8 cellular contexts compared by ENCODE assay signal in genomic region chr4:87038837-87039715, GRCh38.
DNase-seq lines count a peak whose midpoint lies in the region; ATAC-seq and TF ChIP-seq lines count a peak whose summit lies in the region.

No MANE protein-coding gene starts in this region.

- peaks cover 53% of the 10 kb centered on the region for H3K79me2 ChIP-seq in neural cell (replicated peaks; ENCODE audit: insufficient read depth, low read length)

- H4K20me1 ChIP-seq in neural cell (ENCODE audit: insufficient read depth) = no peaks in the 10 kb centered on the region

- H3K27ac ChIP-seq in SJCRH30 (peak overlapping the region; percentile 87), neural cell (ENCODE audit: low read length) (peak overlapping the region; percentile 20)

- H3K36me3 ChIP-seq in SJCRH30 = no peaks in the 10 kb centered on the region
- no peaks in the 10 kb centered on the region for H3K36me3 ChIP-seq in neural cell (ENCODE audit: insufficient read depth, low read length)

- H3F3A ChIP-seq in neural cell (ENCODE audit: insufficient read depth, low read length, poor library complexity, severe bottlenecking) = peaks cover 7% of the 10 kb centered on the region

- peaks cover 25% of the 10 kb centered on the region for H3K4me1 ChIP-seq in SJCRH30

- ATAC-seq in HG02981 (IDR thresholded peaks at IDR 0.05; ENCODE audit: unreplicated experiment) (peak; percentile 51), GM18520 (IDR thresholded peaks at IDR 0.05; ENCODE audit: unreplicated experiment) (no peak), GM18517 (IDR thresholded peaks at IDR 0.05; ENCODE audit: unreplicated experiment) (no peak), HG02571 (IDR thresholded peaks at IDR 0.05; ENCODE audit: unreplicated experiment) (no peak)

- H3K27me3 ChIP-seq in SJCRH30 (no peaks in the 10 kb centered on the region), neural cell (ENCODE audit: insufficient read depth, low read depth, low read length) (no peaks in the 10 kb centered on the region)

- TF ChIP-seq CTCF in fibroblast of mammary gland (conservative IDR thresholded peaks at IDR 0.05; ENCODE audit: control insufficient read depth, insufficient read depth, low read depth, low read length) (no peak), neural cell (IDR thresholded peaks at IDR 0.05; ENCODE audit: poor library complexity, severe bottlenecking) (no peak)

- H3K4me2 ChIP-seq in neural cell (ENCODE audit: low read length) = no peak overlapping the region

- H2AFZ ChIP-seq in neural cell (ENCODE audit: low read depth, low read length) = no peak overlapping the region

- no peak for TF ChIP-seq RAD21 in neural cell (conservative IDR thresholded peaks at IDR 0.05)

- peak overlapping the region; percentile 35 for H3K4me3 ChIP-seq in SJCRH30
- no peak overlapping the region for H3K4me3 ChIP-seq in fibroblast of mammary gland (ENCODE audit: control insufficient read depth, low read depth, low read length)
- no peak overlapping the region for H3K4me3 ChIP-seq in neural cell (ENCODE audit: low read length)

- no peak for TF ChIP-seq EP300 in neural cell (conservative IDR thresholded peaks at IDR 0.05; ENCODE audit: poor library complexity, severe bottlenecking)

- no peak overlapping the region for H3K9ac ChIP-seq in neural cell (ENCODE audit: low read length)

- no peaks in the 10 kb centered on the region for H3K9me2 ChIP-seq in neural cell (ENCODE audit: insufficient read depth, low read length)

- DNase-seq in GM03348 (ENCODE audit: low spot score) (peak; percentile 79), SJCRH30 (peak; percentile 97 to 98), fibroblast of mammary gland (ENCODE audit: low read depth) (peak; percentile 84)

- no peaks in the 10 kb centered on the region for H3K9me3 ChIP-seq in SJCRH30 (replicated peaks)
- no peaks in the 10 kb centered on the region for H3K9me3 ChIP-seq in neural cell (ENCODE audit: low read length)

TF ChIP-seq in neural cell, 6 proteins besides CTCF, POLR2A, EP300 and RAD21:
- TF ChIP-seq TAF1 (IDR thresholded peaks at IDR 0.05; ENCODE audit: low read depth) = no peak
- no peak for TF ChIP-seq SMC3 (conservative IDR thresholded peaks at IDR 0.05; ENCODE audit: poor library complexity)
- no peak for TF ChIP-seq POLR2AphosphoS5 (IDR thresholded peaks at IDR 0.05)
TF ChIP-seq in neural cell: peak in this region for 0.
